Comparison of ENCODE assay signal across 1 cellular context in the genomic region with DNA sequence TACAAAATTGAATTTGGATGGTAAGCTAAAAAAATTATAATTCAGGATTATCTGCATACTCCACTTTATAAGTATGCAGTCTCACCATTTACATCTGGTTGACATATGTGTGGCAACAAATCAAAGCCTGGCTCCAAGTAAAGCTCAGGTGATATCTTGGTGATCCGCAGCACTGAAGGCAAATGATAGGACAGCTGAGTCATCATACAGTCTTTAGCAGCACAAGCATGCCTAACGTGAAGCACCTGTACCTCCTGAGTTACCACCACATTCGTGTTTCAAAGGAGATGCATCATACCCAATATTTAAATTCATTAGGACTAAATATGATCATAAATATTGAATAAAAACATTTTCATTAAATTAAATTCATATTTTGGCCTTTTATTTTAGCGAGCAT.
TF ChIP-seq lines count a peak whose summit lies in the region.

No MANE protein-coding gene starts in this region.

TF ChIP-seq in K562, 482 proteins besides CTCF, POLR2A, EP300 and RAD21:
- 0 out of 4 replicates have a peak, but pooled peaks of 1 of the 2 experiments have one; percentile 18 for TF ChIP-seq RCOR1 (IDR thresholded peaks at IDR 0.05; ENCODE audit: borderline replicate concordance in 1 of 2, low read depth in 2 of 2, low read length in 2 of 2)
- TF ChIP-seq ZNF696 (CRISPR knock-in tag; conservative IDR thresholded peaks at IDR 0.05), result no peak
- TF ChIP-seq CBFA2T3 (IDR thresholded peaks at IDR 0.05), result peak; percentile 37
- peak; percentile 8; the same call in 1 of the 2 replicates for TF ChIP-seq MAFK (IDR thresholded peaks at IDR 0.05; ENCODE audit: low read length)
- peak; percentile 72 for TF ChIP-seq NFE2 (IDR thresholded peaks at IDR 0.05; ENCODE audit: low read depth)
- TF ChIP-seq ZNF589 (CRISPR knock-in tag; IDR thresholded peaks at IDR 0.05; ENCODE audit: low read depth), result no peak
- TF ChIP-seq MCM2 (IDR thresholded peaks at IDR 0.05; ENCODE audit: low read depth), result no peak
- peak; percentile 30; the same call in 1 of the 2 replicates for TF ChIP-seq MAFF (IDR thresholded peaks at IDR 0.05; ENCODE audit: low read length)
- no peak for TF ChIP-seq SIRT6 (IDR thresholded peaks at IDR 0.05; ENCODE audit: low read depth, low read length)
- TF ChIP-seq MAFG (tag; conservative IDR thresholded peaks at IDR 0.05), result peak; percentile 77
- TF ChIP-seq, protein P1, sequence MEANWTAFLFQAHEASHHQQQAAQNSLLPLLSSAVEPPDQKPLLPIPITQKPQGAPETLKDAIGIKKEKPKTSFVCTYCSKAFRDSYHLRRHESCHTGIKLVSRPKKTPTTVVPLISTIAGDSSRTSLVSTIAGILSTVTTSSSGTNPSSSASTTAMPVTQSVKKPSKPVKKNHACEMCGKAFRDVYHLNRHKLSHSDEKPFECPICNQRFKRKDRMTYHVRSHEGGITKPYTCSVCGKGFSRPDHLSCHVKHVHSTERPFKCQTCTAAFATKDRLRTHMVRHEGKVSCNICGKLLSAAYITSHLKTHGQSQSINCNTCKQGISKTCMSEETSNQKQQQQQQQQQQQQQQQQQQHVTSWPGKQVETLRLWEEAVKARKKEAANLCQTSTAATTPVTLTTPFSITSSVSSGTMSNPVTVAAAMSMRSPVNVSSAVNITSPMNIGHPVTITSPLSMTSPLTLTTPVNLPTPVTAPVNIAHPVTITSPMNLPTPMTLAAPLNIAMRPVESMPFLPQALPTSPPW (CRISPR knock-in tag; IDR thresholded peaks at IDR 0.05), result no peak
- TF ChIP-seq ZNF316 (IDR thresholded peaks at IDR 0.05), result peak; percentile 79
- TF ChIP-seq, protein P2, sequence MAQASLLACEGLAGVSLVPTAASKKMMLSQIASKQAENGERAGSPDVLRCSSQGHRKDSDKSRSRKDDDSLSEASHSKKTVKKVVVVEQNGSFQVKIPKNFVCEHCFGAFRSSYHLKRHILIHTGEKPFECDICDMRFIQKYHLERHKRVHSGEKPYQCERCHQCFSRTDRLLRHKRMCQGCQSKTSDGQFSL (CRISPR knock-in tag; IDR thresholded peaks at IDR 0.05), result no peak
- TF ChIP-seq, protein P2 (tag; IDR thresholded peaks at IDR 0.05), result no peak
- TF ChIP-seq NFIX (CRISPR knock-in tag; IDR thresholded peaks at IDR 0.05; ENCODE audit: low read depth), result no peak
- peak; percentile 68 for TF ChIP-seq C11orf30 (IDR thresholded peaks at IDR 0.05; ENCODE audit: low read depth)
- 0 out of 2 replicates have a peak, but pooled peaks have one; percentile 12 for TF ChIP-seq TCF3 (CRISPR knock-in tag; IDR thresholded peaks at IDR 0.05)
- no peak for TF ChIP-seq ZKSCAN1 (IDR thresholded peaks at IDR 0.05; ENCODE audit: low read depth, low read length)
